1 cellular context compared by ENCODE assay signal in the genomic region with DNA sequence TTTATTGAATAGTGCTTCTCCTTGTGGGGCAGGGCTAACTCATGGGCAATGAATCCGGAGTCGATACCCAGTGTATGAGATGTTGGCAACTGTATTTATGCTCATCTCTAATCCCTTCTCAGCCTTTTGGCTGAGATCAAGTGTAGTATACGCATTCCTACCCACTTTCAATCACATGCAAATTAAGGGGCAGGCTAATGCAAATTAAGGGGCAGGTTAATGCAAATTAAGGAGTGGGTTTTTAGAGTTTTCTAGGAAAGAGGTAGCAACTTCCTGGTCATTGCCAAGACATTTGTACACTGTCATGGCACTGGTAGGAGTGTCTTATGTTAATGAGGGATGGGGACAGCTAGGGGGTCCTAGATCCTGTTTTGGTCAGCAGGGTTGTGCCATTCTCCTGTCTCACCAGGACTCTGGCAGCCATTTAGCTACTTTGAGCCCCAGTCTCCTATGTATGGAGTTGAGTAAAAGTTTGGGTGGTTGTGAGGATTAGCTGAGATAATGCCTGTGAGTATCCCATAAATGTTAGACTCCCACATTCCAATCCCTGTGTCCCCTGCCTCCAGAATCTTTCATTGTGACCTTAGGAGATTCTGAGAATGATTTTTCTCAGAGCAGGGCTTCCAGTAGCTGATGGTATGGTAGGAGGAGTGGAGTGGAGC.
TF ChIP-seq lines count a peak whose summit lies in the region.

A gene (plus strand): TSS at position 612 of the 662 bp plus-strand sequence. CDS start 173 bp downstream, outside the sequence.

TF ChIP-seq in K562, 482 proteins besides CTCF, POLR2A, EP300 and RAD21:
- TF ChIP-seq, protein P1, sequence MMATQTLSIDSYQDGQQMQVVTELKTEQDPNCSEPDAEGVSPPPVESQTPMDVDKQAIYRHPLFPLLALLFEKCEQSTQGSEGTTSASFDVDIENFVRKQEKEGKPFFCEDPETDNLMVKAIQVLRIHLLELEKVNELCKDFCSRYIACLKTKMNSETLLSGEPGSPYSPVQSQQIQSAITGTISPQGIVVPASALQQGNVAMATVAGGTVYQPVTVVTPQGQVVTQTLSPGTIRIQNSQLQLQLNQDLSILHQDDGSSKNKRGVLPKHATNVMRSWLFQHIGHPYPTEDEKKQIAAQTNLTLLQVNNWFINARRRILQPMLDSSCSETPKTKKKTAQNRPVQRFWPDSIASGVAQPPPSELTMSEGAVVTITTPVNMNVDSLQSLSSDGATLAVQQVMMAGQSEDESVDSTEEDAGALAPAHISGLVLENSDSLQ (IDR thresholded peaks at IDR 0.05), result 0 out of 2 replicates have a peak, but pooled peaks have one; percentile 36
- TF ChIP-seq LCOR (CRISPR knock-in tag; IDR thresholded peaks at IDR 0.05), result no peak
- TF ChIP-seq, protein P2, sequence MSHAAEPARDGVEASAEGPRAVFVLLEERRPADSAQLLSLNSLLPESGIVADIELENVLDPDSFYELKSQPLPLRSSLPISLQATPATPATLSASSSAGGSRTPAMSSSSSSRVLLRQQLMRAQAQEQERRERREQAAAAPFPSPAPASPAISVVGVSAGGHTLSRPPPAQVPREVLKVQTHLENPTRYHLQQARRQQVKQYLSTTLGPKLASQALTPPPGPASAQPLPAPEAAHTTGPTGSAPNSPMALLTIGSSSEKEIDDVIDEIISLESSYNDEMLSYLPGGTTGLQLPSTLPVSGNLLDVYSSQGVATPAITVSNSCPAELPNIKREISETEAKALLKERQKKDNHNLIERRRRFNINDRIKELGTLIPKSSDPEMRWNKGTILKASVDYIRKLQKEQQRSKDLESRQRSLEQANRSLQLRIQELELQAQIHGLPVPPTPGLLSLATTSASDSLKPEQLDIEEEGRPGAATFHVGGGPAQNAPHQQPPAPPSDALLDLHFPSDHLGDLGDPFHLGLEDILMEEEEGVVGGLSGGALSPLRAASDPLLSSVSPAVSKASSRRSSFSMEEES (CRISPR knock-in tag; IDR thresholded peaks at IDR 0.05), result no peak
- no peak for TF ChIP-seq SIRT6 (IDR thresholded peaks at IDR 0.05; ENCODE audit: low read depth, low read length)
- no peak for TF ChIP-seq PHB (CRISPR knock-in tag; IDR thresholded peaks at IDR 0.05)
- TF ChIP-seq HNRNPLL (IDR thresholded peaks at IDR 0.05; ENCODE audit: low read depth, low read length, poor library complexity, severe bottlenecking), result no peak
- TF ChIP-seq EP400 (IDR thresholded peaks at IDR 0.05), result no peak
